In genomic region chrX:103823591-103823990, GRCh38 we compare ENCODE assay signal across 25 cellular contexts. TPM values are rescaled to one million over a fixed set of nuclear protein-coding genes. Genes with fewer than 3 reads are reported as not detected.
"Had no signal": no experiment of that assay in that cellular context is flagged by ENCODE, and none has a peak within 500 bp of the region (broad histone marks: within the 10 kb centered on the region; RNA-seq: fewer than 3 reads in every experiment).

No MANE protein-coding gene starts in this region.

- ATAC-seq: activated naive CD8-positive, alpha-beta T cell treated with anti-CD3 and anti-CD28 coated beads, Interleukin-2, amount 50 U/mL, for 24 hours; activated T-helper 17 cell treated with anti-CD3 and anti-CD28 coated beads, Interleukin-2, amount 50 U/mL, for 72 hours; left lobe of liver; natural killer cell treated with Interleukin-12 subunit alpha and Interleukin-12 subunit beta and Interleukin-15 and Interleukin-18, amount 100 ng/mL, for 72 hours; stimulated activated memory B cell treated with anti-CD40 and anti-IgM and Interleukin-4, amounts not matched to agents 10 μg/mL and 1 μg/mL and 100 μg/mL, for 72 hours had no signal

- H3K4me3 ChIP-seq: ascending aorta, esophagus muscularis mucosa, hepatocyte, lung, sigmoid colon, spleen, thoracic aorta, upper lobe of left lung had no signal

- H3K36me3 ChIP-seq: ascending aorta, esophagus muscularis mucosa, neutrophil, sigmoid colon, spleen, thoracic aorta, upper lobe of left lung, WERI-Rb-1 had no signal

- FAIRE-seq: bronchial epithelial cell, endothelial cell of umbilical vein had no signal

- H3K4me2 ChIP-seq: hepatocyte had no signal

- DNase-seq: activated CD4-positive, alpha-beta T cell treated with anti-CD3 and anti-CD28 coated beads for 1 hour; activated naive CD4-positive, alpha-beta T cell treated with anti-CD3 and anti-CD28 coated beads for 36 hours; activated naive CD8-positive, alpha-beta T cell treated with anti-CD3 and anti-CD28 coated beads, Interleukin-2, amount 50 U/mL, for 24 hours; dermis blood vessel endothelial cell; effector memory CD4-positive, alpha-beta T cell; islet precursor cell; sigmoid colon; spleen; stimulated activated CD4-positive, alpha-beta T cell treated with anti-CD3 and anti-CD28 coated beads, Interleukin-4, amount 100 ng/mL, for 4 hours; SW 1271; T-helper 2 cell; upper lobe of left lung; WERI-Rb-1 had no signal

- H2AFZ ChIP-seq: hepatocyte had no signal

- H3K27ac ChIP-seq: ascending aorta, esophagus muscularis mucosa, hepatocyte, neutrophil, spleen, thoracic aorta, upper lobe of left lung, WERI-Rb-1 had no signal

- H3K9me3 ChIP-seq: ascending aorta, esophagus muscularis mucosa, neutrophil, sigmoid colon, spleen, thoracic aorta, upper lobe of left lung had no signal

- H3K4me1 ChIP-seq: ascending aorta, spleen, upper lobe of left lung had no signal

- H3K27me3 ChIP-seq: ascending aorta, esophagus muscularis mucosa, hepatocyte, neutrophil, sigmoid colon, spleen, upper lobe of left lung had no signal

RNA-seq across cellular contexts. Expression of gene PLP1, which starts 47.0 kb away (rescaled TPM):
- polyA plus RNA-seq: endothelial cell of umbilical vein had no signal
